ENCODE assay signal across 8 cellular contexts in genomic region chr20:35147575-35148071, GRCh38. TPM values are rescaled to one million over a fixed set of nuclear protein-coding genes. Genes with fewer than 3 reads are reported as not detected.
DNase-seq lines count a peak whose midpoint lies in the region; ATAC-seq, FAIRE-seq and TF ChIP-seq lines count a peak whose summit lies in the region.
"Not testable (repeated sequence)": the region's sequence is repeated elsewhere in the genome, so short reads cannot be mapped to it uniquely, and the experiment has no call there.

No MANE protein-coding gene starts in this region.

- H3K4me1 ChIP-seq in BLaER1 treated with 17β-estradiol and CSF1 and Interleukin-3, amounts not matched to agents 10 nM and 100 nM, result peaks cover 35 to 56% (median 39%) of the 10 kb centered on the region in 10 experiments
- H3K4me1 ChIP-seq in PC-3 (ENCODE audit: insufficient read depth, low read length); lung (ENCODE audit: control insufficient read depth in 2 of 2, insufficient read depth in 2 of 2, low read length in 2 of 2): not testable (repeated sequence)
- peaks cover 24% of the 10 kb centered on the region for H3K4me1 ChIP-seq in endothelial cell of umbilical vein (ENCODE audit: control insufficient read depth, extremely low read depth, insufficient read depth, low read length)

- H3K27ac ChIP-seq in BLaER1 treated with 17β-estradiol and CSF1 and Interleukin-3, amounts not matched to agents 10 nM and 100 nM, result peak overlapping the region; percentile 74 to 89 (median 79)
- H3K27ac ChIP-seq in PC-3 (ENCODE audit: low read length) (peak overlapping the region; percentile 51), endothelial cell of umbilical vein (ENCODE audit: insufficient read depth, low read depth, low read length) (peak overlapping the region; percentile 81), lung (ENCODE audit: low read depth in 1 of 2, low read length in 1 of 2) (peak overlapping the region; percentile 56 to 72)

- peak overlapping the region; percentile 80 to 98 (median 93) for H3K4me2 ChIP-seq in BLaER1 treated with 17β-estradiol and CSF1 and Interleukin-3, amounts not matched to agents 10 nM and 100 nM
- peak overlapping the region; percentile 100 for H3K4me2 ChIP-seq in PC-3 (ENCODE audit: low read length)
- H3K4me2 ChIP-seq in endothelial cell of umbilical vein (ENCODE audit: insufficient read depth, low read length), result peak overlapping the region; percentile 92

- H3K9ac ChIP-seq in BLaER1 treated with 17β-estradiol and CSF1 and Interleukin-3, amounts not matched to agents 10 nM and 100 nM, result peak overlapping the region; percentile 75 to 91 (median 84)
- peak overlapping the region; percentile 75 for H3K9ac ChIP-seq in PC-3 (ENCODE audit: low read length)
- H3K9ac ChIP-seq in endothelial cell of umbilical vein (replicated peaks; ENCODE audit: extremely low read depth, insufficient read depth, low read length), result peak overlapping the region; percentile 55

- ATAC-seq in GM19452 (IDR thresholded peaks at IDR 0.05; ENCODE audit: unreplicated experiment), result peak; percentile 29
- ATAC-seq in HG03342 (IDR thresholded peaks at IDR 0.05; ENCODE audit: unreplicated experiment), result peak; percentile 14
- peak; percentile 42 for ATAC-seq in PC-3
- not testable (repeated sequence) for ATAC-seq in lung (ENCODE audit: insufficient read depth, low FRiP score)

- dilution Hi-C loops in endothelial cell of umbilical vein (cut with MboI; ENCODE audit: extremely low pct_ligation_motif_present, low sequenced_read_pairs), result not testable (repeated sequence)

- BruUV-seq in PC-3 (replicated peaks; lab: Mats Ljungman, UMichigan) (TSS peak; percentile 90), endothelial cell of umbilical vein (replicated peaks; lab: Mats Ljungman, UMichigan) (TSS peak; percentile 88)

- not testable (repeated sequence) for H3K9me2 ChIP-seq in PC-3 (replicated peaks; ENCODE audit: low read length)

- H3K79me2 ChIP-seq in PC-3 (ENCODE audit: low read length); endothelial cell of umbilical vein (ENCODE audit: control insufficient read depth, insufficient read depth, low read length): not testable (repeated sequence)

- TF ChIP-seq CTCF in PC-3 (conservative IDR thresholded peaks at IDR 0.05; ENCODE audit: low read depth, low read length); endothelial cell of umbilical vein (IDR thresholded peaks at IDR 0.05; ENCODE audit: extremely low read depth in 1 of 2, insufficient read depth in 1 of 2, low read depth in 1 of 2, low read length in 2 of 2); lung (IDR thresholded peaks at IDR 0.05; ENCODE audit: control extremely low read depth, extremely low read depth): not testable (repeated sequence)

- CTCF ChIA-PET in PC-3 (lab: Charles Lee) (interaction anchor here (0.6 to 2.4 kb wide), 3 partner anchors 51 to 121 kb away, joined by 3 to 12 read pairs (median 4); no protein-coding TSS in a partner anchor), endothelial cell of umbilical vein (lab: Charles Lee) (interaction anchor here (0.7 to 8.6 kb wide), 14 partner anchors 15 to 274 kb away, joined by 3 to 294 read pairs (median 4); partner anchors contain the start of genes PROCR and TRPC4AP)

- H3K9me3 ChIP-seq in BLaER1 treated with 17β-estradiol and CSF1 and Interleukin-3, amounts not matched to agents 10 nM and 100 nM (replicated peaks in 1 of 11); PC-3 (ENCODE audit: low read length); endothelial cell of umbilical vein (replicated peaks; ENCODE audit: control insufficient read depth, insufficient read depth, low read length); lung (ENCODE audit: control insufficient read depth in 2 of 2, insufficient read depth in 1 of 2, low read length in 1 of 2): not testable (repeated sequence)

- POLR2A ChIA-PET in PC-3 (lab: Charles Lee; ENCODE audit: unreplicated experiment), result not testable (repeated sequence)
- POLR2A ChIA-PET in endothelial cell of umbilical vein (lab: Charles Lee), result interaction anchor here (0.6 to 3.6 kb wide), 4 partner anchors 12 to 39 kb away, joined by 3 to 18 read pairs (median 4); no protein-coding TSS in a partner anchor

- H2AFZ ChIP-seq in PC-3 (ENCODE audit: low read length) (peak overlapping the region; percentile 95), endothelial cell of umbilical vein (ENCODE audit: low read depth, low read length) (peak overlapping the region; percentile 93)

- TF ChIP-seq POLR2A in endothelial cell of umbilical vein (IDR thresholded peaks at IDR 0.05; ENCODE audit: low read depth, low read length), result not testable (repeated sequence)

- peak; percentile 52 for DNase-seq in PC-3
- peak; percentile 45 to 48 for DNase-seq in activated T-cell treated with anti-CD3 and anti-CD28 coated beads, Interleukin-2, amount 50 U/mL, for 48 hours
- not testable (repeated sequence) for DNase-seq in endothelial cell of umbilical vein (ENCODE audit: low read depth, low spot score); lung (ENCODE audit: low spot score)
- DNase-seq in stimulated activated CD4-positive, alpha-beta T cell treated with anti-CD3 and anti-CD28 coated beads, Interleukin-2, amount 100 ng/mL, for 24 hours, result peak; percentile 15 to 27

- WGBS in lung, 2 donors, result 1 to 4% methylated on average over 19 of the region's 19 CpGs

- peaks cover 0 to 15% (median 14%) of the 10 kb centered on the region in 11 experiments; a peak in 20 of 22 replicates for H3K36me3 ChIP-seq in BLaER1 treated with 17β-estradiol and CSF1 and Interleukin-3, amounts not matched to agents 10 nM and 100 nM
- not testable (repeated sequence) for H3K36me3 ChIP-seq in PC-3 (ENCODE audit: low read depth, low read length); endothelial cell of umbilical vein (ENCODE audit: control insufficient read depth in 2 of 2, extremely low read depth in 1 of 2, insufficient read depth in 2 of 2, low read length in 2 of 2)
- H3K36me3 ChIP-seq in lung (ENCODE audit: control insufficient read depth in 2 of 2, insufficient read depth in 2 of 2, low read length in 2 of 2), result peaks cover 10 to 12% of the 10 kb centered on the region in 2 donors

- peak overlapping the region; percentile 77 to 93 (median 85) for H3K4me3 ChIP-seq in BLaER1 treated with 17β-estradiol and CSF1 and Interleukin-3, amounts not matched to agents 10 nM and 100 nM
- H3K4me3 ChIP-seq in PC-3 (ENCODE audit: low read length), result peak overlapping the region; percentile 95
- peak overlapping the region; percentile 49 to 85 (median 82) for H3K4me3 ChIP-seq in endothelial cell of umbilical vein (replicated peaks in 1 of 3; ENCODE audit: insufficient read depth in 1 of 3, low read depth in 1 of 3, low read length in 3 of 3)
- not testable (repeated sequence) for H3K4me3 ChIP-seq in lung

- not testable (repeated sequence) for H4K20me1 ChIP-seq in BLaER1 treated with 17β-estradiol and CSF1 and Interleukin-3, amounts not matched to agents 10 nM and 100 nM; PC-3 (ENCODE audit: low read length); endothelial cell of umbilical vein (replicated peaks; ENCODE audit: control insufficient read depth, extremely low read depth, insufficient read depth, low read length)

- intact Hi-C loops in PC-3 (cut with micrococcal nuclease) (loop anchor here (1.0 to 5.0 kb wide), 4 partner anchors 24 to 300 kb away; partner anchors contain the start of gene TRPC4AP), endothelial cell of umbilical vein (cut with micrococcal nuclease) (loop anchor here (1.0 kb wide), 2 partner anchors 19 to 24 kb away; no protein-coding TSS in a partner anchor)

- H3K27me3 ChIP-seq in BLaER1 treated with 17β-estradiol and CSF1 and Interleukin-3, amounts not matched to agents 10 nM and 100 nM; PC-3 (ENCODE audit: low read length); endothelial cell of umbilical vein (ENCODE audit: control insufficient read depth in 2 of 2, insufficient read depth in 2 of 2, low read length in 2 of 2); lung (ENCODE audit: control insufficient read depth, insufficient read depth): not testable (repeated sequence)

- not testable (repeated sequence) for H3F3A ChIP-seq in PC-3 (ENCODE audit: low read length, unreplicated experiment)

- H3K9me1 ChIP-seq in endothelial cell of umbilical vein (replicated peaks; ENCODE audit: control insufficient read depth, extremely low read depth, insufficient read depth, low read length), result not testable (repeated sequence)

- FAIRE-seq in endothelial cell of umbilical vein (lab: Jason Lieb, UNC), result not testable (repeated sequence)

RNA-seq across cellular contexts. Expression of gene EDEM2, which starts 0.5 kb away (rescaled TPM):
- total RNA-seq in PC-3 (2014; rRNA removed) (22.2 and 28.5 TPM in 2 replicates), endothelial cell of umbilical vein (37.5 and 39.5 TPM in 2 replicates), lung (10 to 100 TPM; 25.8 to 51.6 TPM)
- polyA plus RNA-seq in endothelial cell of umbilical vein (29.1 and 30.1 TPM in 2 replicates), lung (10 to 100 TPM; 19.4 to 42.6 TPM)
- polyA plus RNA-seq in endothelial cell of umbilical vein (2011; cell fraction: cytosol; rRNA removed), result 33.9 and 35.0 TPM in 2 replicates
- 23.0 and 25.4 TPM in 2 replicates for polyA plus RNA-seq in endothelial cell of umbilical vein (2011; cell fraction: nucleus; rRNA removed)
- 46.6 and 49.7 TPM in 2 replicates for polyA plus RNA-seq in endothelial cell of umbilical vein (2012)
- 22.1 and 23.2 TPM in 2 replicates for polyA minus RNA-seq in endothelial cell of umbilical vein
- 12.5 TPM for polyA minus RNA-seq in endothelial cell of umbilical vein (2011; cell fraction: cytosol; rRNA and poly(A)+ RNA removed)
- 5.7 and 5.9 TPM in 2 replicates for polyA minus RNA-seq in endothelial cell of umbilical vein (2011; cell fraction: nucleus; rRNA and poly(A)+ RNA removed)

RNA-seq across cellular contexts. Expression of gene PROCR, which starts 24.2 kb away (rescaled TPM):
- total RNA-seq in PC-3 (2014; rRNA removed), result 45.4 and 55.7 TPM in 2 replicates
- total RNA-seq in endothelial cell of umbilical vein, result 228 and 251 TPM in 2 replicates
- polyA plus RNA-seq in endothelial cell of umbilical vein, result 376 and 414 TPM in 2 replicates
- 280 and 408 TPM in 2 replicates for polyA plus RNA-seq in endothelial cell of umbilical vein (2011; cell fraction: cytosol; rRNA removed)
- polyA plus RNA-seq in endothelial cell of umbilical vein (2011; cell fraction: nucleus; rRNA removed), result 149 and 172 TPM in 2 replicates
- 386 and 422 TPM in 2 replicates for polyA plus RNA-seq in endothelial cell of umbilical vein (2012)
- 229 and 241 TPM in 2 replicates for polyA minus RNA-seq in endothelial cell of umbilical vein
- 18.9 TPM for polyA minus RNA-seq in endothelial cell of umbilical vein (2011; cell fraction: cytosol; rRNA and poly(A)+ RNA removed)
- polyA minus RNA-seq in endothelial cell of umbilical vein (2011; cell fraction: nucleus; rRNA and poly(A)+ RNA removed), result 92.7 and 104 TPM in 2 replicates
- 10 to 100 TPM; 22.5 to 26.2 TPM for total RNA-seq in lung
- 10 to 100 TPM; 14.4 to 31.0 TPM for polyA plus RNA-seq in lung

RNA-seq across cellular contexts. Expression of gene TRPC4AP, which starts 55.0 kb away (rescaled TPM):
- total RNA-seq in PC-3 (2014; rRNA removed) (46.9 and 52.6 TPM in 2 replicates), endothelial cell of umbilical vein (88.3 and 89.0 TPM in 2 replicates), lung (10 to 100 TPM; 44.0 to 62.5 TPM)
- polyA plus RNA-seq in endothelial cell of umbilical vein (103 and 104 TPM in 2 replicates), lung (10 to 100 TPM; 37.6 to 56.3 TPM)
- polyA plus RNA-seq in endothelial cell of umbilical vein (2011; cell fraction: cytosol; rRNA removed), result 85.0 and 88.2 TPM in 2 replicates
- 171 and 185 TPM in 2 replicates for polyA plus RNA-seq in endothelial cell of umbilical vein (2011; cell fraction: nucleus; rRNA removed)
- polyA plus RNA-seq in endothelial cell of umbilical vein (2012), result 88.8 and 90.4 TPM in 2 replicates
- polyA minus RNA-seq in endothelial cell of umbilical vein, result 120 and 131 TPM in 2 replicates
- 43.6 TPM for polyA minus RNA-seq in endothelial cell of umbilical vein (2011; cell fraction: cytosol; rRNA and poly(A)+ RNA removed)
- polyA minus RNA-seq in endothelial cell of umbilical vein (2011; cell fraction: nucleus; rRNA and poly(A)+ RNA removed), result 51.8 and 70.5 TPM in 2 replicates
